In the genomic region with DNA sequence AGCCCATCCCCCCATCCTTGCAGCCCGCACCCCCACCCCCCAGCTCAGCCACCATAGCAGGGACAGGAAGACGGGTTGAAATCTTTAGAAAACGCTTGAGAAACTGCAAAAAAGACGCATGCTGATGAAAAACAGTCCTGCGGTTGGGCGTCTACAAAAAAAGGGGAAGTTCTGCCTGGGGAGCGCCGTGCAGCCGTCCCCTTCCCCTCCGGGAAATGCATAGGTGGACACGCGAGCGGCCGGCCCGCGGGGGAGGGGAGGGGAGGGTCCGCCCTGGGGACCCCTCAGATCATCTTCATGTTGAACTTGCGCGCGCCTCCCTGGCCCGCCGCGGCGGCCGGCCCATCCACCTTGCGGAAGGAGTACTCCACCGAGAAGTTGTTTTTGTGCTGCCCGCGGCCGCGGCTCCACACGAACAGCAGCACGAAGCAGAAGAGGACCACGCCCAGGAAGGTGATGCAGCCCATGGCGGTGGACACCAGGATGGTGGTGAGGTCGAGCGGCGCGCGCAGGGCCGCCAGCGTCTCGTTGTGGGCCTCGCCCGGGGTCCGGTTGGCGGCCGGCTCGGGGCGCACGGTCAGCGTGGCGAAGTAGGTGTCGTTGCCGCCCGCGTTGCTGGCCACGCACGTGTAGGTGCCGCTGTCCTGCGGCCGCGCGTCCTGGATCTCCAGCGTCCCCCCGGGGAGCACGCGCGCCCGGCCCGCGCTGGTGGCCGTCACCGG, we compare ENCODE assay signal across 8 cellular contexts. TPM values are rescaled to one million over a fixed set of nuclear protein-coding genes. Genes with fewer than 3 reads are reported as not detected.
DNase-seq lines count a peak whose midpoint lies in the region; ATAC-seq and TF ChIP-seq lines count a peak whose summit lies in the region.

No MANE protein-coding gene starts in this region.

- no peaks in the 10 kb centered on the region for H3K9me3 ChIP-seq in adipocyte (ENCODE audit: control insufficient read depth, low read length)
- H3K9me3 ChIP-seq in lower lobe of right lung, result no peaks in the 10 kb centered on the region
- H3K9me3 ChIP-seq in upper lobe of right lung, result no peaks in the 10 kb centered on the region

- H3K27ac ChIP-seq in lower lobe of right lung (peak overlapping the region; percentile 87), upper lobe of right lung (peak overlapping the region; percentile 75)

- TF ChIP-seq CTCF in lower lobe of right lung (IDR thresholded peaks at IDR 0.05), result no peak
- TF ChIP-seq CTCF in upper lobe of right lung (IDR thresholded peaks at IDR 0.05), result no peak

- H3K4me3 ChIP-seq in adipocyte (ENCODE audit: low read length) (peak overlapping the region; percentile 54), lower lobe of right lung (peak overlapping the region; percentile 54), upper lobe of right lung (peak overlapping the region; percentile 50)

- no peak overlapping the region for H3K9ac ChIP-seq in adipocyte (ENCODE audit: low read length)

- peaks cover 9% of the 10 kb centered on the region for H3K4me1 ChIP-seq in adipocyte (ENCODE audit: control insufficient read depth, insufficient read depth, low read length)
- peaks cover 34% of the 10 kb centered on the region for H3K4me1 ChIP-seq in lower lobe of right lung
- H3K4me1 ChIP-seq in upper lobe of right lung, result peaks cover 15% of the 10 kb centered on the region

- no peaks in the 10 kb centered on the region for H3K36me3 ChIP-seq in adipocyte (ENCODE audit: control insufficient read depth, insufficient read depth, low read length, severe bottlenecking)
- H3K36me3 ChIP-seq in lower lobe of right lung, result no peaks in the 10 kb centered on the region
- H3K36me3 ChIP-seq in upper lobe of right lung, result no peaks in the 10 kb centered on the region

- H3K27me3 ChIP-seq in adipocyte (replicated peaks; ENCODE audit: control insufficient read depth, insufficient read depth, low read length), result peaks cover 35% of the 10 kb centered on the region
- H3K27me3 ChIP-seq in lower lobe of right lung (ENCODE audit: low read depth), result peaks cover 56% of the 10 kb centered on the region
- peaks cover 52% of the 10 kb centered on the region for H3K27me3 ChIP-seq in upper lobe of right lung

- peak; percentile 9 for DNase-seq in DMS79 treated with DMSO at 0.1 percent for 48 hours (lab: John Stamatoyannopoulos, UW)
- no peak for DNase-seq in DMS79 (lab: John Stamatoyannopoulos, UW)
- DNase-seq in OCI-M1 (lab: John Stamatoyannopoulos, UW), result peak; percentile 88
- peak; percentile 33 for DNase-seq in adipocyte (ENCODE audit: low read depth)
- DNase-seq in lower lobe of right lung, result peak; percentile 82
- DNase-seq in upper lobe of right lung, result peak; percentile 82
- no peak for DNase-seq in DMS153 (lab: John Stamatoyannopoulos, UW)

- ATAC-seq in lower lobe of right lung (peak; percentile 61 to 64), upper lobe of right lung (peak; percentile 62), GM21737 (IDR thresholded peaks at IDR 0.05; ENCODE audit: unreplicated experiment) (no peak)

- intact Hi-C loops in lower lobe of right lung (cut with DNase I) (no loop called here), upper lobe of right lung (cut with DNase I) (no loop called here)

RNA-seq across cellular contexts. Expression of a gene that starts 7.9 kb away (rescaled TPM):
- total RNA-seq in lower lobe of right lung (7.5 TPM), upper lobe of right lung (4.5 TPM)

RNA-seq across cellular contexts. Expression of a gene that starts 18.1 kb away (rescaled TPM):
- not detected for total RNA-seq in lower lobe of right lung
- total RNA-seq in upper lobe of right lung, result not detected

RNA-seq across cellular contexts. Expression of a gene that starts 33.7 kb away (rescaled TPM):
- not detected for total RNA-seq in lower lobe of right lung
- 1.1 TPM for total RNA-seq in upper lobe of right lung

RNA-seq across cellular contexts. Expression of a gene that starts 38.5 kb away (rescaled TPM):
- total RNA-seq in lower lobe of right lung (58.2 TPM), upper lobe of right lung (55.9 TPM)

RNA-seq across cellular contexts. Expression of a gene that starts 38.6 kb away (rescaled TPM):
- 52.3 TPM for total RNA-seq in lower lobe of right lung
- total RNA-seq in upper lobe of right lung, result 50.9 TPM

Comparison
In these comparisons a context has a peak if more than half of its experiments do, and no peak if none do; other contexts are left out.
1. DNase-seq: peak in DMS79 treated with DMSO at 0.1 percent for 48 hours (single experiment), OCI-M1 (single experiment), adipocyte (single experiment), lower lobe of right lung (single experiment) and upper lobe of right lung (single experiment); none in DMS79 (single experiment) and DMS153 (single experiment).
2. Peak in every context shown above with its lines, with median percentiles within 50 percentile points of each other: H3K4me3 ChIP-seq.